8 cellular contexts compared by ENCODE assay signal in genomic region chr16:53053967-53054669, GRCh38. TPM values are rescaled to one million over a fixed set of nuclear protein-coding genes. Genes with fewer than 3 reads are reported as not detected.
DNase-seq lines count a peak whose midpoint lies in the region; ATAC-seq and TF ChIP-seq lines count a peak whose summit lies in the region.

No MANE protein-coding gene starts in this region.

- peaks cover 25% of the 10 kb centered on the region for H3K4me1 Mint-ChIP-seq in activated T-helper 1 cell treated with anti-CD3 and anti-CD28 coated beads, Interleukin-12 subunit alpha, Interleukin-12 subunit beta, Interleukin-2, Interleukin-4 antibody, amounts not matched to agents 30 ng/mL and 10 ng/mL and 1 ng/mL, durations not matched to agents 14 hours and 24 hours and 36 hours (ENCODE audit: low read depth)

- H3K4me3 ChIP-seq in heart right ventricle = peak overlapping the region; percentile 48 to 90 (median 74)
- peak overlapping the region; percentile 71 for H3K4me3 ChIP-seq in skeletal muscle cell (ENCODE audit: low read depth, low read length)

- H3K9me3 ChIP-seq in heart right ventricle = no peaks in the 10 kb centered on the region

- no peaks in the 10 kb centered on the region for H3K27me3 ChIP-seq in heart right ventricle

- peaks cover 0 to 56% (median 34%) of the 10 kb centered on the region in 9 donors for H3K4me1 ChIP-seq in heart right ventricle

- peak; percentile 47 for DNase-seq in GM10248 (ENCODE audit: extremely low spot score)
- DNase-seq in Kasumi-1 (lab: John Stamatoyannopoulos, UW) = peak; percentile 39 to 67
- DNase-seq in activated T-helper 1 cell treated with anti-CD3 and anti-CD28 coated beads, Interleukin-12 subunit alpha, Interleukin-12 subunit beta, Interleukin-2, Interleukin-4 antibody, amounts not matched to agents 30 ng/mL and 10 ng/mL and 1 ng/mL, durations not matched to agents 14 hours and 24 hours and 36 hours (ENCODE audit: low spot score) = no peak
- peak; percentile 51 to 53 for DNase-seq in heart right ventricle
- no peak for DNase-seq in skeletal muscle cell (ENCODE audit: low read depth)
- DNase-seq in DMS153 treated with DMSO at 0.1 percent for 48 hours (lab: John Stamatoyannopoulos, UW; ENCODE audit: unreplicated experiment) = no peak
- no peak for DNase-seq in putamen (ENCODE audit: low spot score)

- intact Hi-C loops in activated T-helper 1 cell treated with anti-CD3 and anti-CD28 coated beads, Interleukin-12 subunit alpha, Interleukin-12 subunit beta, Interleukin-2, Interleukin-4 antibody, amounts not matched to agents 30 ng/mL and 10 ng/mL and 1 ng/mL, durations not matched to agents 14 hours and 24 hours and 36 hours (cut with micrococcal nuclease) = loop anchor here (1.0 to 10.0 kb wide), 6 partner anchors 45 to 691 kb away; no protein-coding TSS in a partner anchor
- intact Hi-C loops in heart right ventricle (cut with DNase I) = loop anchor here in 9 of 10 donors (1.0 to 10.0 kb wide), 13 partner anchors 37 to 231 kb away; no protein-coding TSS in a partner anchor

- H3K27ac Mint-ChIP-seq in activated T-helper 1 cell treated with anti-CD3 and anti-CD28 coated beads, Interleukin-12 subunit alpha, Interleukin-12 subunit beta, Interleukin-2, Interleukin-4 antibody, amounts not matched to agents 30 ng/mL and 10 ng/mL and 1 ng/mL, durations not matched to agents 14 hours and 24 hours and 36 hours = peak overlapping the region; percentile 84

- no peaks in the 10 kb centered on the region for H3K27me3 Mint-ChIP-seq in activated T-helper 1 cell treated with anti-CD3 and anti-CD28 coated beads, Interleukin-12 subunit alpha, Interleukin-12 subunit beta, Interleukin-2, Interleukin-4 antibody, amounts not matched to agents 30 ng/mL and 10 ng/mL and 1 ng/mL, durations not matched to agents 14 hours and 24 hours and 36 hours (ENCODE audit: insufficient read depth)

- TF ChIP-seq CTCF in GM10248 (IDR thresholded peaks at IDR 0.05; ENCODE audit: control extremely low read depth, extremely low read depth, low read depth, missing control alignments) (no peak), heart right ventricle (IDR thresholded peaks at IDR 0.05) (no peak)

- H3K36me3 Mint-ChIP-seq in activated T-helper 1 cell treated with anti-CD3 and anti-CD28 coated beads, Interleukin-12 subunit alpha, Interleukin-12 subunit beta, Interleukin-2, Interleukin-4 antibody, amounts not matched to agents 30 ng/mL and 10 ng/mL and 1 ng/mL, durations not matched to agents 14 hours and 24 hours and 36 hours (ENCODE audit: low read depth) = no peaks in the 10 kb centered on the region

- WGBS in heart right ventricle, 2 donors = 55 to 58% methylated on average over 13 of the region's 13 CpGs

- H3K9me3 Mint-ChIP-seq in activated T-helper 1 cell treated with anti-CD3 and anti-CD28 coated beads, Interleukin-12 subunit alpha, Interleukin-12 subunit beta, Interleukin-2, Interleukin-4 antibody, amounts not matched to agents 30 ng/mL and 10 ng/mL and 1 ng/mL, durations not matched to agents 14 hours and 24 hours and 36 hours = no peaks in the 10 kb centered on the region

- CTCF ChIA-PET in GM10248 (lab: Yijun Ruan, JAX) = interaction anchor here (1.0 to 5.5 kb wide), 24 partner anchors 9 to 249 kb away, joined by 3 to 36 read pairs (median 5); no protein-coding TSS in a partner anchor

- POLR2A ChIA-PET in GM10248 (lab: Yijun Ruan, JAX) = no interaction called here

- peak overlapping the region in 9 of 10 donors; percentile 86 to 97 (median 94) for H3K27ac ChIP-seq in heart right ventricle

- peak; percentile 29 for ATAC-seq in GM21619 (IDR thresholded peaks at IDR 0.05; ENCODE audit: unreplicated experiment)
- ATAC-seq in heart right ventricle = peak in 7 of 8 donors; percentile 23 to 49 (median 34)

- no peaks in the 10 kb centered on the region for H3K36me3 ChIP-seq in heart right ventricle

- H3K4me3 Mint-ChIP-seq in activated T-helper 1 cell treated with anti-CD3 and anti-CD28 coated beads, Interleukin-12 subunit alpha, Interleukin-12 subunit beta, Interleukin-2, Interleukin-4 antibody, amounts not matched to agents 30 ng/mL and 10 ng/mL and 1 ng/mL, durations not matched to agents 14 hours and 24 hours and 36 hours = peak overlapping the region; percentile 89

RNA-seq across cellular contexts. Expression of gene CHD9, which starts 0.7 kb away (rescaled TPM):
- 17.0 and 18.3 TPM in 2 replicates for total RNA-seq in activated T-helper 1 cell treated with anti-CD3 and anti-CD28 coated beads, Interleukin-12 subunit alpha, Interleukin-12 subunit beta, Interleukin-2, Interleukin-4 antibody, amounts not matched to agents 30 ng/mL and 10 ng/mL and 1 ng/mL, durations not matched to agents 14 hours and 24 hours and 36 hours
- total RNA-seq in heart right ventricle = 10 to 100 TPM; 39.6 to 58.4 (median 45.1) TPM
- polyA plus RNA-seq in heart right ventricle = 10 to 100 TPM in 1 of 2 donors, 1 to 10 TPM in 1; 7.0 to 15.7 TPM

RNA-seq across cellular contexts. Expression of gene CHD9NB, which starts 1.4 kb away (rescaled TPM):
- total RNA-seq in activated T-helper 1 cell treated with anti-CD3 and anti-CD28 coated beads, Interleukin-12 subunit alpha, Interleukin-12 subunit beta, Interleukin-2, Interleukin-4 antibody, amounts not matched to agents 30 ng/mL and 10 ng/mL and 1 ng/mL, durations not matched to agents 14 hours and 24 hours and 36 hours = 0.24 and 1.1 TPM in 2 replicates
- 1 to 10 TPM in 1 of 10 donors, under 1 TPM in 7, not detected in 2; 0.29 to 1.2 (median 0.51) TPM for total RNA-seq in heart right ventricle
- polyA plus RNA-seq in heart right ventricle = 1 to 10 TPM in 1 of 2 donors, under 1 TPM in 1; 0.17 to 1.5 TPM

Comparison
In these comparisons a context has a peak if more than half of its experiments do, and no peak if none do; other contexts are left out.
1. DNase-seq: peak in GM10248 (single experiment), Kasumi-1 (2 of 2) and heart right ventricle (2 of 2); none in activated T-helper 1 cell treated with anti-CD3 and anti-CD28 coated beads, Interleukin-12 subunit alpha, Interleukin-12 subunit beta, Interleukin-2, Interleukin-4 antibody, amounts not matched to agents 30 ng/mL and 10 ng/mL and 1 ng/mL, durations not matched to agents 14 hours and 24 hours and 36 hours (single experiment), skeletal muscle cell (single experiment), DMS153 treated with DMSO at 0.1 percent for 48 hours (single experiment) and putamen (single experiment).